Comparison of ENCODE assay signal across 22 cellular contexts in the genomic region with DNA sequence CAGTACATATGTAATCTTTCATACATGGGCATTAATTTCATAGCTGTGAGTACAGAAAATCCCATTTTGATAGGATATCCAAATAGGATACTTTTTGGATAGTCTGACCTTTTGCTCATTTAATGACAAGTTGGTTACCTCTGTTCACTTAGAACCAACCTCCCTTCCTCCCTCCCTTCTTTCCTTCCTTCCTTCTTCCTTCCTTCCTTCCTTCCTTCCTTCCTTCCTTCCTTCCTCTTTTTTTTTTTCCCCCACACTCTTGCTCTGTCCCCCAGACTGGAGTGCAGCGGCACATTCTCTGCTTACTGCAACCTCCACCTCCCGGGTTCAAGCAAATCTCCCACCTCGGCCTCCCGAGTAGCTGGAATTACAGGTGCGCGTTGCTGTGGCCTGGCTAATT.
"Had no signal": no experiment of that assay in that cellular context is flagged by ENCODE, and none has a peak within 500 bp of the region (broad histone marks: within the 10 kb centered on the region; RNA-seq: fewer than 3 reads in every experiment).

No MANE protein-coding gene starts in this region.

- H3K4me1 ChIP-seq: esophagus muscularis mucosa, foreskin keratinocyte, gastroesophageal sphincter, heart left ventricle, left lung, lower lobe of right lung had no signal

- H3K27me3 ChIP-seq: dorsolateral prefrontal cortex, esophagus muscularis mucosa, foreskin keratinocyte, gastroesophageal sphincter, heart left ventricle, hepatocyte, left lung had no signal

- H3K27me3 Mint-ChIP-seq: naive thymus-derived CD4-positive, alpha-beta T cell had no signal

- H3K4me3 ChIP-seq: coronary artery, dorsolateral prefrontal cortex, esophagus muscularis mucosa, gastroesophageal sphincter, heart left ventricle, hepatocyte, left lung, lower lobe of right lung had no signal

- H3K27ac Mint-ChIP-seq: naive thymus-derived CD4-positive, alpha-beta T cell had no signal

- H3K27ac ChIP-seq: coronary artery, esophagus muscularis mucosa, foreskin keratinocyte, gastroesophageal sphincter, heart left ventricle, hepatocyte, left lung, lower lobe of right lung had no signal

- H3K4me2 ChIP-seq: hepatocyte had no signal

- H3K36me3 ChIP-seq: esophagus muscularis mucosa, gastroesophageal sphincter, heart left ventricle, left lung, lower lobe of right lung had no signal

- ATAC-seq: foreskin keratinocyte; gastroesophageal sphincter; heart left ventricle; left cardiac atrium; left lung; left ventricle myocardium superior; lower lobe of right lung; naive thymus-derived CD4-positive, alpha-beta T cell had no signal

- H3K4me3 Mint-ChIP-seq: naive thymus-derived CD4-positive, alpha-beta T cell had no signal

- FAIRE-seq: colon, endothelial cell of umbilical vein, islet of Langerhans, keratinocyte had no signal

- DNase-seq: dermis blood vessel endothelial cell; dorsolateral prefrontal cortex; effector CD4-positive, alpha-beta T cell; effector memory CD4-positive, alpha-beta T cell; foreskin keratinocyte; heart left ventricle; hypothalamus; left cardiac atrium; left lung; left ventricle myocardium superior; lower lobe of right lung; mesenchymal stem cell; midbrain; naive thymus-derived CD4-positive, alpha-beta T cell had no signal
